In the genomic region with DNA sequence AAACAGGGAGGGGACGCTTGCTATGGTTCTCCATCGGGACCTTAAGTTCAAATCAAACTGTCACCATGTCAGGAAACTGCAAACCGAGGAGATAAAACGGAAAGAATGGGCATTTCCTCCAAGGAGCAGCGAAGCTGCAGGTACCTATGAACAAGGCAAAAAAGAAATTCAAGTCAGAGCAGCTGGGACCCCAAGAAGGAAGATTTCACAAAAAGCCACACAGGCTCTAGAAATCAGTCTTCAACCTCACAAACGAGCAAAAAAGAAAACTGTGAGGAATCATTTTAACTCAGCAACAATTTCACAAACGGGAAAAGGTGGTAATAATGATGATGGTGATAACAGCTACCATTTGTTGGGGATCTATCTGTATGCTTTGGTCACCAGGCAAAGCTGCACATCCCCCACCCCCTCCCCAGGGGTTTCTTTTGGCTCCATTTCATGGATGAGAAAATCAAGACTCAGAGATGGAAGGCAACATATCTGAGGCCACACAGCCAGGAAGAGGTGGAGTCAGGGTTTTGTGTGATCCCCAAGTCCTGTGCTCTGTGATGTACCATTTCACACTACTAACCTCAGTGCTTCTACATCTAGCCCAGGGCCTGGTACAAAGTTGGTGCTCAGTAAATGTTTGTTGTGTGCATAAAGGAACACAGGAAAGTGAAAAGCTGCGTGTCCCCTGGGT, we compare ENCODE assay signal across 11 cellular contexts.
DNase-seq lines count a peak whose midpoint lies in the region; ATAC-seq and TF ChIP-seq lines count a peak whose summit lies in the region.
"Had no signal": no experiment of that assay in that cellular context is flagged by ENCODE, and none has a peak within 500 bp of the region (broad histone marks: within the 10 kb centered on the region; RNA-seq: fewer than 3 reads in every experiment).

No MANE protein-coding gene starts in this region.

- H3K9me3 ChIP-seq in lower lobe of right lung = no peaks in the 10 kb centered on the region
- no peaks in the 10 kb centered on the region for H3K9me3 ChIP-seq in upper lobe of right lung
- H3K9me3 ChIP-seq in trophoblast cell (ENCODE audit: insufficient read depth, low read depth, low read length) = peaks cover 3% of the 10 kb centered on the region

- peak overlapping the region; percentile 51 for H3K27ac ChIP-seq in lower lobe of right lung
- peak overlapping the region; percentile 24 for H3K27ac ChIP-seq in upper lobe of right lung
- H3K27ac ChIP-seq in trophoblast cell (ENCODE audit: low read depth, low read length) = no peak overlapping the region

- peak overlapping the region; percentile 66 for H3K27ac Mint-ChIP-seq in activated T-helper 2 cell treated with anti-CD3 and anti-CD28 coated beads, Interferon-gamma antibody, Interleukin-2, Interleukin-4, amounts not matched to agents 10 μg/mL and 5 μg/mL and 100 μg/mL, durations not matched to agents 14 hours and 24 hours and 36 hours

- no peak overlapping the region for H3K23ac ChIP-seq in trophoblast cell (ENCODE audit: low read length)

- H3K9me3 Mint-ChIP-seq in activated T-helper 2 cell treated with anti-CD3 and anti-CD28 coated beads, Interferon-gamma antibody, Interleukin-2, Interleukin-4, amounts not matched to agents 10 μg/mL and 5 μg/mL and 100 μg/mL, durations not matched to agents 14 hours and 24 hours and 36 hours = no peaks in the 10 kb centered on the region

- no peak overlapping the region for H2BK120ac ChIP-seq in trophoblast cell (ENCODE audit: insufficient read depth, low read length, poor library complexity)

- H2AK5ac ChIP-seq in trophoblast cell (ENCODE audit: low read length) = no peak overlapping the region

- no peak overlapping the region for H4K8ac ChIP-seq in trophoblast cell (ENCODE audit: low read depth, low read length)

- WGBS in trophoblast cell (ENCODE audit: extremely low coverage, insufficient coverage, insufficient read length) = no CpG with 5 or more reads among the region's 8 CpGs

- H3K18ac ChIP-seq in trophoblast cell (ENCODE audit: low read length) = no peak overlapping the region

- no peak overlapping the region for H3K4ac ChIP-seq in trophoblast cell (ENCODE audit: low read depth, low read length)

- no peak overlapping the region for H3K4me3 Mint-ChIP-seq in activated T-helper 2 cell treated with anti-CD3 and anti-CD28 coated beads, Interferon-gamma antibody, Interleukin-2, Interleukin-4, amounts not matched to agents 10 μg/mL and 5 μg/mL and 100 μg/mL, durations not matched to agents 14 hours and 24 hours and 36 hours (ENCODE audit: low read depth)

- peaks cover 5% of the 10 kb centered on the region for H3K36me3 ChIP-seq in lower lobe of right lung
- H3K36me3 ChIP-seq in upper lobe of right lung = no peaks in the 10 kb centered on the region
- H3K36me3 ChIP-seq in trophoblast cell (ENCODE audit: control insufficient read depth in 1 of 2, insufficient read depth in 2 of 2, low read length in 2 of 2) = no peaks in the 10 kb centered on the region

- peaks cover 14% of the 10 kb centered on the region for H3K36me3 Mint-ChIP-seq in activated T-helper 2 cell treated with anti-CD3 and anti-CD28 coated beads, Interferon-gamma antibody, Interleukin-2, Interleukin-4, amounts not matched to agents 10 μg/mL and 5 μg/mL and 100 μg/mL, durations not matched to agents 14 hours and 24 hours and 36 hours (ENCODE audit: low read depth)

- no peak overlapping the region for H4K12ac ChIP-seq in trophoblast cell (ENCODE audit: low read depth, low read length)

- no peak overlapping the region for H3K14ac ChIP-seq in trophoblast cell (ENCODE audit: low read length)

- H4K91ac ChIP-seq in trophoblast cell (ENCODE audit: low read depth, low read length) = no peak overlapping the region

- H3K27me3 Mint-ChIP-seq in activated T-helper 2 cell treated with anti-CD3 and anti-CD28 coated beads, Interferon-gamma antibody, Interleukin-2, Interleukin-4, amounts not matched to agents 10 μg/mL and 5 μg/mL and 100 μg/mL, durations not matched to agents 14 hours and 24 hours and 36 hours (ENCODE audit: low read depth) = no peaks in the 10 kb centered on the region

- intact Hi-C loops in activated T-helper 2 cell treated with anti-CD3 and anti-CD28 coated beads, Interferon-gamma antibody, Interleukin-2, Interleukin-4, amounts not matched to agents 10 μg/mL and 5 μg/mL and 100 μg/mL, durations not matched to agents 14 hours and 24 hours and 36 hours (cut with micrococcal nuclease) = loop anchor here (1.0 kb wide), 1 partner anchor 14 kb away; no protein-coding TSS in a partner anchor
- intact Hi-C loops in lower lobe of right lung (cut with DNase I) = no loop called here
- intact Hi-C loops in upper lobe of right lung (cut with DNase I) = no loop called here

- ATAC-seq in lower lobe of right lung (no peak), upper lobe of right lung (no peak), GM21367 (IDR thresholded peaks at IDR 0.05; ENCODE audit: unreplicated experiment) (no peak)

- H3K9ac ChIP-seq in trophoblast cell (ENCODE audit: low read length) = no peak overlapping the region

- H3K4me2 ChIP-seq in trophoblast cell (ENCODE audit: low read length) = no peak overlapping the region

- H3K79me2 ChIP-seq in trophoblast cell (ENCODE audit: control insufficient read depth, insufficient read depth, low read length, poor library complexity) = peaks cover 7% of the 10 kb centered on the region

- H3K4me1 ChIP-seq in lower lobe of right lung (peaks cover 88% of the 10 kb centered on the region), upper lobe of right lung (peaks cover 70% of the 10 kb centered on the region), trophoblast cell (ENCODE audit: control insufficient read depth in 1 of 2, insufficient read depth in 2 of 2, low read length in 2 of 2) (peaks cover 6 to 15% of the 10 kb centered on the region in 2 experiments)

- peaks cover 6% of the 10 kb centered on the region for H3K79me1 ChIP-seq in trophoblast cell (ENCODE audit: low read length)

- peaks cover 51% of the 10 kb centered on the region for H3K4me1 Mint-ChIP-seq in activated T-helper 2 cell treated with anti-CD3 and anti-CD28 coated beads, Interferon-gamma antibody, Interleukin-2, Interleukin-4, amounts not matched to agents 10 μg/mL and 5 μg/mL and 100 μg/mL, durations not matched to agents 14 hours and 24 hours and 36 hours (ENCODE audit: low read depth)

- H2BK5ac ChIP-seq in trophoblast cell (ENCODE audit: low read depth, low read length, poor library complexity) = no peak overlapping the region

- H2BK12ac ChIP-seq in trophoblast cell (ENCODE audit: low read length) = no peak overlapping the region

- DNase-seq in stimulated activated CD4-positive, alpha-beta T cell treated with anti-CD3 and anti-CD28 coated beads, Interleukin-15, amount 100 ng/mL, for 24 hours = peak; percentile 55
- DNase-seq in stimulated activated CD4-positive, alpha-beta T cell treated with anti-CD3 and anti-CD28 coated beads, Interleukin-4, amount 100 ng/mL, for 4 hours = no peak
- DNase-seq in activated T-helper 2 cell treated with anti-CD3 and anti-CD28 coated beads, Interferon-gamma antibody, Interleukin-2, Interleukin-4, amounts not matched to agents 10 μg/mL and 5 μg/mL and 100 μg/mL, durations not matched to agents 14 hours and 24 hours and 36 hours (ENCODE audit: low spot score) = no peak
- no peak for DNase-seq in lower lobe of right lung
- DNase-seq in upper lobe of right lung = no peak
- no peak for DNase-seq in trophoblast cell
- no peak for DNase-seq in NK-92 (lab: John Stamatoyannopoulos, UW; ENCODE audit: unreplicated experiment)
- DNase-seq: KG1, NCI-H1436 treated with DMSO at 0.1 percent for 48 hours, NCI-H526 treated with DMSO at 0.1 percent for 48 hours had no signal

- TF ChIP-seq CTCF in lower lobe of right lung (IDR thresholded peaks at IDR 0.05) = no peak
- no peak for TF ChIP-seq CTCF in upper lobe of right lung (IDR thresholded peaks at IDR 0.05)

- H3K4me3 ChIP-seq in lower lobe of right lung = no peak overlapping the region
- no peak overlapping the region for H3K4me3 ChIP-seq in upper lobe of right lung
- no peak overlapping the region for H3K4me3 ChIP-seq in trophoblast cell (ENCODE audit: low read depth, low read length)

- H2AFZ ChIP-seq in trophoblast cell (ENCODE audit: insufficient read depth, low read length, poor library complexity) = no peak overlapping the region

- H3K27me3 ChIP-seq in lower lobe of right lung (ENCODE audit: low read depth) = no peaks in the 10 kb centered on the region
- H3K27me3 ChIP-seq in upper lobe of right lung = no peaks in the 10 kb centered on the region
- no peaks in the 10 kb centered on the region for H3K27me3 ChIP-seq in trophoblast cell (ENCODE audit: insufficient read depth, low read length)
